ENCODE assay signal across 24 cellular contexts in the genomic region with DNA sequence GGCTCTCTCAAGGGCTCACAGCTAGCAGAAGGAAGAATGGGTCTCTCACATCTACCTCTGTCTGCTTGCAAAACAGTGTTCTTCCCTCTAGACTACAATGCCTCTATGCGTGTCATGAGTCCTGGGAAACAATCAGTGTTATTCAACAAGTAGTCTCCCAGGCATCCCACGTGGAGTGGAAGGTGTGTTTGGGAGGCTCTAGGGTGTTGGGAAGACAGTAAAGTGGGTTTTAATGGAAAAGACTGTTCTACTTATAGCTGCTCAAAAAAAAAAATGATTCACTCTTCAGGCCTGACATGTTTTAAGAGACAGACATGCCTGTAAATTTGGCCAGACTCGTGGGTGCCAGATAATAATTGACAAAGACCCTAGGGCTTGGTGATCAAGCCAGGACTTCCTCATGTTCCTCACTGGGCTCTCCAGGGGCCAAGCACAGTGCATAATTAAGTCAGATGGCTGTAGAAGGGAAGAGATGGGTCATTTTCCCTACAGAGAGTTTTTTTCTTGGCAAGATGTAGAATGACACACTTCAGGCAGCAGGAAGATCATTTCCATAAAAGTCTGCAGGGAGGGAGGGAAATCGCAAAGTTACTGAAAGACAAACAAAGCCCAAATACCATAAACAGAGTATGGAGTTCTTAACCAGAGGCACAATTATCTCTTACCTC.
DNase-seq lines count a peak whose midpoint lies in the region; ATAC-seq and TF ChIP-seq lines count a peak whose summit lies in the region.
"Had no signal": no experiment of that assay in that cellular context is flagged by ENCODE, and none has a peak within 500 bp of the region (broad histone marks: within the 10 kb centered on the region; RNA-seq: fewer than 3 reads in every experiment).

No MANE protein-coding gene starts in this region.

- intact Hi-C loops in A673 (cut with micrococcal nuclease; ENCODE audit: unreplicated experiment), result no loop called here
- intact Hi-C loops in prostate gland (cut with DNase I), result no loop called here
- intact Hi-C loops in CD8-positive, alpha-beta T cell (cut with DNase I, micrococcal nuclease), result no loop called here

- H3K4me1 ChIP-seq in A673 (ENCODE audit: insufficient read depth, low read length, poor library complexity, severe bottlenecking) (no peaks in the 10 kb centered on the region), prostate gland (replicated peaks) (no peaks in the 10 kb centered on the region)
- no peaks in the 10 kb centered on the region for H3K4me1 ChIP-seq in CD8-positive, alpha-beta T cell (ENCODE audit: insufficient read depth, low read length)
- H3K4me1 ChIP-seq: body of pancreas had no signal

- CTCF ChIA-PET in A673 (lab: Charles Lee) (no interaction called here), HEK293T (lab: Yijun Ruan, JAX) (no interaction called here)
- CTCF ChIA-PET in CD8-positive, alpha-beta T cell (lab: Charles Lee), result no interaction called here

- WGBS in prostate gland, result 33% methylated on average over 4 of the region's 4 CpGs

- no peaks in the 10 kb centered on the region for H3K4me1 Mint-ChIP-seq in CD8-positive, alpha-beta T cell (ENCODE audit: low read depth)
- H3K4me1 Mint-ChIP-seq: activated naive CD4-positive, alpha-beta T cell treated with anti-CD3 and anti-CD28 coated beads, Interleukin-2, amount 10 ng/mL, durations not matched to agents 7 days and 5 days had no signal

- POLR2A ChIA-PET in A673 (lab: Charles Lee; ENCODE audit: low non-redundant PET), result interaction anchor here (0.5 kb wide), 1 partner anchor 965 kb away, joined by 3 read pairs; no protein-coding TSS in a partner anchor
- POLR2A ChIA-PET in HEK293T (lab: Yijun Ruan, JAX), result no interaction called here
- POLR2A ChIA-PET in CD8-positive, alpha-beta T cell (lab: Charles Lee), result no interaction called here

- H3K27me3 ChIP-seq in A673 (replicated peaks; ENCODE audit: insufficient read depth, low read depth, low read length, poor library complexity) (no peaks in the 10 kb centered on the region), prostate gland (replicated peaks; ENCODE audit: insufficient read depth) (no peaks in the 10 kb centered on the region)
- no peaks in the 10 kb centered on the region for H3K27me3 ChIP-seq in CD8-positive, alpha-beta T cell (ENCODE audit: insufficient read depth, low read length)
- H3K27me3 ChIP-seq: body of pancreas had no signal

- H3K9me3 Mint-ChIP-seq in CD8-positive, alpha-beta T cell, result no peaks in the 10 kb centered on the region
- H3K9me3 Mint-ChIP-seq: activated naive CD4-positive, alpha-beta T cell treated with anti-CD3 and anti-CD28 coated beads, Interleukin-2, amount 10 ng/mL, durations not matched to agents 7 days and 5 days; dendritic cell treated with granulocyte-macrophage colony-stimulating factor and Interleukin-4, amounts not matched to agents 40 ng/mL and 50 ng/mL, for 4 days; stimulated activated naive CD8-positive, alpha-beta T cell treated with anti-CD3 and anti-CD28 coated beads, Interleukin-15, Interleukin-2, amounts not matched to agents 100 ng/mL and 50 ng/mL, for 24 hours had no signal

- H3K27ac ChIP-seq in A673 (ENCODE audit: low read depth, low read length, poor library complexity, severe bottlenecking) (no peak overlapping the region), prostate gland (no peak overlapping the region)
- H3K27ac ChIP-seq in CD8-positive, alpha-beta T cell (ENCODE audit: low read depth, low read length), result no peak overlapping the region
- H3K27ac ChIP-seq: body of pancreas, PC-9 had no signal

- TF ChIP-seq POLR2A in prostate gland (IDR thresholded peaks at IDR 0.05), result no peak

- TF ChIP-seq CTCF in A673 (conservative IDR thresholded peaks at IDR 0.05; ENCODE audit: low read depth, low read length) (no peak), fibroblast of mammary gland (conservative IDR thresholded peaks at IDR 0.05; ENCODE audit: control insufficient read depth, insufficient read depth, low read depth, low read length) (no peak), prostate gland (IDR thresholded peaks at IDR 0.05) (no peak)
- no peak for TF ChIP-seq CTCF in CD8-positive, alpha-beta T cell (IDR thresholded peaks at IDR 0.05)

- no peak overlapping the region for H3K27ac Mint-ChIP-seq in CD8-positive, alpha-beta T cell
- H3K27ac Mint-ChIP-seq: activated naive CD4-positive, alpha-beta T cell treated with anti-CD3 and anti-CD28 coated beads, Interleukin-2, amount 10 ng/mL, durations not matched to agents 7 days and 5 days; dendritic cell treated with granulocyte-macrophage colony-stimulating factor and Interleukin-4, amounts not matched to agents 40 ng/mL and 50 ng/mL, for 4 days; stimulated activated naive CD8-positive, alpha-beta T cell treated with anti-CD3 and anti-CD28 coated beads, Interleukin-15, Interleukin-2, amounts not matched to agents 100 ng/mL and 50 ng/mL, for 24 hours had no signal

- no peaks in the 10 kb centered on the region for H3K36me3 Mint-ChIP-seq in CD8-positive, alpha-beta T cell
- H3K36me3 Mint-ChIP-seq: activated naive CD4-positive, alpha-beta T cell treated with anti-CD3 and anti-CD28 coated beads, Interleukin-2, amount 10 ng/mL, durations not matched to agents 7 days and 5 days had no signal

- ATAC-seq in CD8-positive, alpha-beta T cell, result no peak
- no peak for ATAC-seq in HG02885 (IDR thresholded peaks at IDR 0.05; ENCODE audit: poor library complexity, unreplicated experiment)
- ATAC-seq: body of pancreas, HepG2, left cardiac atrium had no signal

- in situ Hi-C loops in SK-MEL-5 (cut with HindIII; ENCODE audit: low pct_unique_long_range_greater_than_20kb, low sequenced_read_pairs), result no loop called here

- H3K36me3 ChIP-seq in A673 (ENCODE audit: insufficient read depth, low read length, poor library complexity, severe bottlenecking) (no peaks in the 10 kb centered on the region), prostate gland (no peaks in the 10 kb centered on the region)
- H3K36me3 ChIP-seq in CD8-positive, alpha-beta T cell (ENCODE audit: insufficient read depth, low read length), result no peaks in the 10 kb centered on the region

- DNase-seq in A673 (ENCODE audit: low spot score) (peak; percentile 78), GM04503 (ENCODE audit: low read depth) (peak; percentile 91), SK-MEL-5 (ENCODE audit: low read depth, low spot score) (peak; percentile 14), fibroblast of mammary gland (ENCODE audit: low read depth) (peak; percentile 50), prostate gland (ENCODE audit: low spot score) (no peak), HEK293T (ENCODE audit: extremely low spot score) (no peak)
- no peak for DNase-seq in CD8-positive, alpha-beta T cell
- DNase-seq: activated CD4-positive, alpha-beta T cell treated with anti-CD3 and anti-CD28 coated beads for 48 hours; activated CD8-positive, alpha-beta memory T cell treated with anti-CD3 and anti-CD28 coated beads, Interleukin-2, amount 50 U/mL, for 48 hours; activated naive CD4-positive, alpha-beta T cell treated with anti-CD3 and anti-CD28 coated beads, Interleukin-2, amount 10 ng/mL, durations not matched to agents 7 days and 5 days; body of pancreas; Calu3; GDM1; hypothalamus; left cardiac atrium; NCI-H2081; NCI-H748 treated with DMSO at 0.1 percent for 48 hours; PC-9; retina; SK-N-SH had no signal

- BruUV-seq in A673 (replicated peaks; lab: Mats Ljungman, UMichigan), result no TSS peak

- no peaks in the 10 kb centered on the region for H3K27me3 Mint-ChIP-seq in CD8-positive, alpha-beta T cell (ENCODE audit: low read depth)
- H3K27me3 Mint-ChIP-seq: activated naive CD4-positive, alpha-beta T cell treated with anti-CD3 and anti-CD28 coated beads, Interleukin-2, amount 10 ng/mL, durations not matched to agents 7 days and 5 days; stimulated activated naive CD8-positive, alpha-beta T cell treated with anti-CD3 and anti-CD28 coated beads, Interleukin-15, Interleukin-2, amounts not matched to agents 100 ng/mL and 50 ng/mL, for 24 hours had no signal

- no peak overlapping the region for H3K4me3 ChIP-seq in A673 (ENCODE audit: low read depth, low read length, poor library complexity, severe bottlenecking)
- H3K4me3 ChIP-seq in fibroblast of mammary gland (ENCODE audit: control insufficient read depth, low read depth, low read length), result no peak overlapping the region
- H3K4me3 ChIP-seq in prostate gland, result no peak overlapping the region
- no peak overlapping the region for H3K4me3 ChIP-seq in CD8-positive, alpha-beta T cell (ENCODE audit: low read depth, low read length)
- H3K4me3 ChIP-seq: body of pancreas, PC-9 had no signal

- H3K4me3 Mint-ChIP-seq in CD8-positive, alpha-beta T cell, result no peak overlapping the region
- H3K4me3 Mint-ChIP-seq: activated naive CD4-positive, alpha-beta T cell treated with anti-CD3 and anti-CD28 coated beads, Interleukin-2, amount 10 ng/mL, durations not matched to agents 7 days and 5 days; dendritic cell treated with granulocyte-macrophage colony-stimulating factor and Interleukin-4, amounts not matched to agents 40 ng/mL and 50 ng/mL, for 4 days; stimulated activated naive CD8-positive, alpha-beta T cell treated with anti-CD3 and anti-CD28 coated beads, Interleukin-15, Interleukin-2, amounts not matched to agents 100 ng/mL and 50 ng/mL, for 24 hours had no signal

- H3K9me3 ChIP-seq in A673 (ENCODE audit: low read depth, low read length, poor library complexity, severe bottlenecking) (no peaks in the 10 kb centered on the region), prostate gland (no peaks in the 10 kb centered on the region)
- H3K9me3 ChIP-seq in CD8-positive, alpha-beta T cell (ENCODE audit: low read length), result no peaks in the 10 kb centered on the region
- H3K9me3 ChIP-seq: body of pancreas, SK-N-SH had no signal

TF ChIP-seq in HEK293T, 16 proteins besides CTCF, POLR2A, EP300 and RAD21 (continues in another document):
- TF ChIP-seq TARDBP (IDR thresholded peaks at IDR 0.05), result no peak
- TF ChIP-seq LEF1 (IDR thresholded peaks at IDR 0.05; ENCODE audit: borderline replicate concordance), result no peak
- TF ChIP-seq NFRKB (IDR thresholded peaks at IDR 0.05), result no peak
- no peak for TF ChIP-seq L3MBTL2 (conservative IDR thresholded peaks at IDR 0.05)
- no peak for TF ChIP-seq FOXK2 (IDR thresholded peaks at IDR 0.05)
- no peak for TF ChIP-seq ZNF384 (IDR thresholded peaks at IDR 0.05)
- no peak for TF ChIP-seq SUZ12 (IDR thresholded peaks at IDR 0.05)
- TF ChIP-seq, protein P1, sequence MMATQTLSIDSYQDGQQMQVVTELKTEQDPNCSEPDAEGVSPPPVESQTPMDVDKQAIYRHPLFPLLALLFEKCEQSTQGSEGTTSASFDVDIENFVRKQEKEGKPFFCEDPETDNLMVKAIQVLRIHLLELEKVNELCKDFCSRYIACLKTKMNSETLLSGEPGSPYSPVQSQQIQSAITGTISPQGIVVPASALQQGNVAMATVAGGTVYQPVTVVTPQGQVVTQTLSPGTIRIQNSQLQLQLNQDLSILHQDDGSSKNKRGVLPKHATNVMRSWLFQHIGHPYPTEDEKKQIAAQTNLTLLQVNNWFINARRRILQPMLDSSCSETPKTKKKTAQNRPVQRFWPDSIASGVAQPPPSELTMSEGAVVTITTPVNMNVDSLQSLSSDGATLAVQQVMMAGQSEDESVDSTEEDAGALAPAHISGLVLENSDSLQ (IDR thresholded peaks at IDR 0.05), result no peak
- no peak for TF ChIP-seq CTBP1 (IDR thresholded peaks at IDR 0.05; ENCODE audit: borderline replicate concordance)
- no peak for TF ChIP-seq ELF4 (IDR thresholded peaks at IDR 0.05)
- no peak for TF ChIP-seq FOXM1 (IDR thresholded peaks at IDR 0.05; ENCODE audit: borderline replicate concordance)
- TF ChIP-seq FOXA1 (IDR thresholded peaks at IDR 0.05), result no peak

Comparison
In these comparisons a context has a peak if more than half of its experiments do, and no peak if none do; other contexts are left out.
1. DNase-seq: peak in A673 (single experiment), GM04503 (single experiment), SK-MEL-5 (single experiment) and fibroblast of mammary gland (single experiment); none in prostate gland (single experiment), HEK293T (single experiment) and CD8-positive, alpha-beta T cell (0 of 7).